In genomic region chr16:68843482-68844210, GRCh38 we compare ENCODE assay signal across 8 cellular contexts. TPM values are rescaled to one million over a fixed set of nuclear protein-coding genes. Genes with fewer than 3 reads are reported as not detected.
A peak's percentile ranks its signal among the peaks of the same experiment; 100 is the strongest.
DNase-seq lines count a peak whose midpoint lies in the region; ATAC-seq and TF ChIP-seq lines count a peak whose summit lies in the region.

Gene TANGO6 (plus strand): TSS chr16:68843531. CDS start chr16:68843618, 87 bp downstream.

- H3K79me2 ChIP-seq in fibroblast of lung (ENCODE audit: control insufficient read depth, insufficient read depth, low read length), result peaks cover 2% of the 10 kb centered on the region

- H3K9me3 ChIP-seq in KOPT-K1 (ENCODE audit: insufficient read depth, low read length, poor library complexity, severe bottlenecking) (no peaks in the 10 kb centered on the region), fibroblast of lung (ENCODE audit: control insufficient read depth, insufficient read depth, low read depth, low read length) (no peaks in the 10 kb centered on the region)
- H3K9me3 ChIP-seq in naive thymus-derived CD4-positive, alpha-beta T cell (ENCODE audit: control insufficient read depth in 2 of 3, low read length in 3 of 3), result no peaks in the 10 kb centered on the region

- no peaks in the 10 kb centered on the region for H4K20me1 ChIP-seq in fibroblast of lung (ENCODE audit: control insufficient read depth, extremely low read depth, insufficient read depth, low read length)

- no peaks in the 10 kb centered on the region for H3K27me3 ChIP-seq in fibroblast of lung (ENCODE audit: control insufficient read depth, insufficient read depth, low read length)
- H3K27me3 ChIP-seq in naive thymus-derived CD4-positive, alpha-beta T cell (ENCODE audit: control insufficient read depth in 2 of 2, insufficient read depth in 2 of 2, low read length in 2 of 2), result no peaks in the 10 kb centered on the region

- POLR2A ChIA-PET in naive thymus-derived CD4-positive, alpha-beta T cell (lab: Charles Lee), result interaction anchor here (0.9 kb wide), 1 partner anchor 15 kb away, joined by 3 read pairs; no protein-coding TSS in a partner anchor

- no peaks in the 10 kb centered on the region for H3K36me3 ChIP-seq in KOPT-K1 (ENCODE audit: insufficient read depth, low read length)
- no peaks in the 10 kb centered on the region for H3K36me3 ChIP-seq in fibroblast of lung (ENCODE audit: control insufficient read depth, insufficient read depth, low read length)
- peaks cover 0 to 4% (median 0%) of the 10 kb centered on the region in 3 experiments for H3K36me3 ChIP-seq in naive thymus-derived CD4-positive, alpha-beta T cell (ENCODE audit: control insufficient read depth in 2 of 3, insufficient read depth in 3 of 3, low read length in 3 of 3)

- H3K27ac ChIP-seq in KOPT-K1 (ENCODE audit: low read depth, low read length, poor library complexity, severe bottlenecking), result peak within 1 kb of the TSS; percentile 86
- peak within 1 kb of the TSS; percentile 81 for H3K27ac ChIP-seq in fibroblast of lung (ENCODE audit: insufficient read depth, low read length)
- peak within 1 kb of the TSS; percentile 85 for H3K27ac ChIP-seq in naive thymus-derived CD4-positive, alpha-beta T cell (ENCODE audit: low read depth, low read length)

- peak within 1 kb of the TSS; percentile 91 for H2AFZ ChIP-seq in fibroblast of lung (ENCODE audit: low read length)

- DNase-seq in DMS79 treated with DMSO at 0.1 percent for 48 hours (lab: John Stamatoyannopoulos, UW), result peak; percentile 74
- peak; percentile 85 for DNase-seq in RKO (ENCODE audit: low spot score)
- peak; percentile 80 for DNase-seq in activated T-helper 1 cell treated with Interleukin-2 at 50 U/mL for 16 hours (ENCODE audit: low read depth)
- DNase-seq in fibroblast of lung (ENCODE audit: low read depth in 2 of 2), result peak; percentile 71 to 77
- peak; percentile 83 to 94 (median 89) for DNase-seq in naive thymus-derived CD4-positive, alpha-beta T cell
- peak; percentile 81 to 93 (median 90) for DNase-seq in stimulated activated naive CD4-positive, alpha-beta T cell (lab: John Stamatoyannopoulos, UW)

- peak within 1 kb of the TSS; percentile 79 to 94 (median 88) for H3K4me3 ChIP-seq in fibroblast of lung (replicated peaks in 1 of 4; ENCODE audit: control extremely low read depth in 1 of 4, insufficient read depth in 1 of 4, low read depth in 3 of 4, low read length in 4 of 4)
- peak within 1 kb of the TSS; percentile 86 for H3K4me3 ChIP-seq in naive thymus-derived CD4-positive, alpha-beta T cell (ENCODE audit: low read length)

- H3K9me3 Mint-ChIP-seq in naive thymus-derived CD4-positive, alpha-beta T cell, result no peaks in the 10 kb centered on the region

- CTCF ChIA-PET in naive thymus-derived CD4-positive, alpha-beta T cell (lab: Charles Lee), result interaction anchor here (0.5 kb wide), 1 partner anchor 203 kb away, joined by 4 read pairs; no protein-coding TSS in a partner anchor

- H3K4me1 ChIP-seq in fibroblast of lung (ENCODE audit: control insufficient read depth, extremely low read depth, insufficient read depth, low read length), result no peaks in the 10 kb centered on the region
- peaks cover 7 to 15% of the 10 kb centered on the region in 2 donors for H3K4me1 ChIP-seq in naive thymus-derived CD4-positive, alpha-beta T cell (ENCODE audit: control insufficient read depth in 2 of 2, insufficient read depth in 2 of 2, low read length in 2 of 2)

- H3K4me1 Mint-ChIP-seq in naive thymus-derived CD4-positive, alpha-beta T cell, result peaks cover 20 to 41% (median 30%) of the 10 kb centered on the region in 7 donors

- peak; percentile 78 for ATAC-seq in GM21786 (IDR thresholded peaks at IDR 0.05; ENCODE audit: unreplicated experiment)
- peak; percentile 98 for ATAC-seq in naive thymus-derived CD4-positive, alpha-beta T cell

- peak within 1 kb of the TSS; percentile 81 to 99 (median 88) for H3K4me3 Mint-ChIP-seq in naive thymus-derived CD4-positive, alpha-beta T cell

- H3K4me2 ChIP-seq in fibroblast of lung (ENCODE audit: extremely low read depth, insufficient read depth, low read length), result peak within 1 kb of the TSS; percentile 95

- peaks cover 0 to 3% (median 0%) of the 10 kb centered on the region in 5 donors for H3K36me3 Mint-ChIP-seq in naive thymus-derived CD4-positive, alpha-beta T cell

- TF ChIP-seq CTCF in fibroblast of lung (conservative IDR thresholded peaks at IDR 0.05 in 1 of 2, IDR thresholded peaks at IDR 0.05 in 1 of 2; ENCODE audit: low read depth in 1 of 2, low read length in 2 of 2), result peak; percentile 27 to 38

- peak within 1 kb of the TSS; percentile 69 to 97 (median 90) for H3K27ac Mint-ChIP-seq in naive thymus-derived CD4-positive, alpha-beta T cell

- intact Hi-C loops in naive thymus-derived CD4-positive, alpha-beta T cell (cut with micrococcal nuclease), result loop anchor here (1.0 to 10.0 kb wide), 11 partner anchors 139 to 1909 kb away; partner anchors contain the start of genes VPS4A (in 2 of the 2), CES2 (in 1 of the 2), CHTF8 (in 1 of the 2) and CIAO2B (in 1 of the 2)

- H3K9ac ChIP-seq in fibroblast of lung (ENCODE audit: insufficient read depth, low read length), result peak within 1 kb of the TSS; percentile 81

- no peaks in the 10 kb centered on the region for H3K27me3 Mint-ChIP-seq in naive thymus-derived CD4-positive, alpha-beta T cell

RNA-seq across cellular contexts. Expression of gene TANGO6, which starts in this region (rescaled TPM):
- 22.6 and 29.9 TPM in 2 replicates for total RNA-seq in fibroblast of lung
- polyA plus RNA-seq in fibroblast of lung, result 6.5 and 8.6 TPM in 2 replicates
- 6.7 and 10.0 TPM in 2 replicates for polyA plus RNA-seq in fibroblast of lung (2012)
- polyA minus RNA-seq in fibroblast of lung (ENCODE audit: low replicate concordance), result 51.1 and 130 TPM in 2 replicates
- total RNA-seq in naive thymus-derived CD4-positive, alpha-beta T cell, result 10 to 100 TPM; 23.9 to 40.4 (median 36.6) TPM
- polyA plus RNA-seq in naive thymus-derived CD4-positive, alpha-beta T cell, result 10 to 100 TPM; 10.7 to 19.9 TPM

Comparison
In these comparisons a context has a peak if more than half of its experiments do, and no peak if none do; other contexts are left out.
1. Peak in every context shown above with its lines: DNase-seq, ATAC-seq, H3K4me3 ChIP-seq and H3K27ac ChIP-seq.